Comparison of ENCODE assay signal across 29 cellular contexts in the genomic region with DNA sequence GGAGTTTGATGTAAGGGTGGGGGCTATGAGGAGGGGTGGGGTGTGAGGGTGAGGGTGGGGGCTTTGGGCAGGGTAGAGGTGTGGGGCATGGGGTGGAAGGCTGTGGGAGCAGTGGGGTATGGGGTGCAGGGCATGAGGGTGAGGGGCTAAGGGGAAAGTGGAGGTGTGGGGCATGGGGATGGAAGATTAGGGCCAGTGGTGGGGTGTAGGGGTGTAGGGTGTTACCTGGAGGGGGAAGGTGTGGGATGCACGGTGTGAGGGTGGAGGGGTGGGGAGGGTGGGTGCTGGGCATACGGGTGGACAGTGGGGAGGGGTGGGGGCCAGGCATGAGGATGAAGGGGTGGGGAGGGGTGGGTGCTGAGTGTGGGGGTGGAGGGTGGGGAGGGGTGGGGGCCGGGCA. TPM values are rescaled to one million over a fixed set of nuclear protein-coding genes. Genes with fewer than 3 reads are reported as not detected.
A peak's percentile ranks its signal among the peaks of the same experiment; 100 is the strongest.
DNase-seq lines count a peak whose midpoint lies in the region; ATAC-seq, FAIRE-seq and TF ChIP-seq lines count a peak whose summit lies in the region.
"Had no signal": no experiment of that assay in that cellular context is flagged by ENCODE, and none has a peak within 500 bp of the region (broad histone marks: within the 10 kb centered on the region; RNA-seq: fewer than 3 reads in every experiment).

No MANE protein-coding gene starts in this region.

- CTCF ChIA-PET in activated naive CD4-positive, alpha-beta T cell treated with anti-CD3 and anti-CD28 coated beads, Interleukin-2, amount 10 ng/mL, durations not matched to agents 7 days and 5 days (lab: Charles Lee): no interaction called here

- peaks cover 17% of the 10 kb centered on the region for H3K9me3 Mint-ChIP-seq in activated naive CD4-positive, alpha-beta T cell treated with anti-CD3 and anti-CD28 coated beads, Interleukin-2, amount 10 ng/mL, durations not matched to agents 7 days and 5 days
- peaks cover 5% of the 10 kb centered on the region for H3K9me3 Mint-ChIP-seq in stimulated activated memory B cell treated with anti-CD40 and anti-IgM and Interleukin-4, amounts not matched to agents 10 μg/mL and 1 μg/mL and 100 μg/mL, for 72 hours
- H3K9me3 Mint-ChIP-seq: CD4-positive, alpha-beta T cell had no signal

- H3K27me3 Mint-ChIP-seq in activated naive CD4-positive, alpha-beta T cell treated with anti-CD3 and anti-CD28 coated beads, Interleukin-2, amount 10 ng/mL, durations not matched to agents 7 days and 5 days: peaks cover 4% of the 10 kb centered on the region
- peaks cover 12% of the 10 kb centered on the region for H3K27me3 Mint-ChIP-seq in stimulated activated memory B cell treated with anti-CD40 and anti-IgM and Interleukin-4, amounts not matched to agents 10 μg/mL and 1 μg/mL and 100 μg/mL, for 72 hours
- H3K27me3 Mint-ChIP-seq: CD4-positive, alpha-beta T cell had no signal

- H2AFZ ChIP-seq in Loucy (ENCODE audit: low read length): no peak overlapping the region

- peaks cover 34% of the 10 kb centered on the region for H3K36me3 Mint-ChIP-seq in activated naive CD4-positive, alpha-beta T cell treated with anti-CD3 and anti-CD28 coated beads, Interleukin-2, amount 10 ng/mL, durations not matched to agents 7 days and 5 days
- H3K36me3 Mint-ChIP-seq in stimulated activated memory B cell treated with anti-CD40 and anti-IgM and Interleukin-4, amounts not matched to agents 10 μg/mL and 1 μg/mL and 100 μg/mL, for 72 hours: no peaks in the 10 kb centered on the region

- H3K9me2 ChIP-seq in Loucy (replicated peaks; ENCODE audit: low read depth, low read length): no peaks in the 10 kb centered on the region

- ATAC-seq in stimulated activated memory B cell treated with anti-CD40 and anti-IgM and Interleukin-4, amounts not matched to agents 10 μg/mL and 1 μg/mL and 100 μg/mL, for 72 hours: peak; percentile 71

- peak; percentile 22 for DNase-seq in activated naive CD4-positive, alpha-beta T cell treated with anti-CD3 and anti-CD28 coated beads, Interleukin-2, amount 10 ng/mL, durations not matched to agents 7 days and 5 days
- DNase-seq in activated naive CD4-positive, alpha-beta T cell treated with Interleukin-2 at 50 U/mL for 16 hours: no peak
- peak; percentile 5 for DNase-seq in D721Med (ENCODE audit: insufficient read length, low spot score)
- no peak for DNase-seq in HT-29 (ENCODE audit: low spot score)
- DNase-seq in SHP77 (lab: John Stamatoyannopoulos, UW): no peak
- no peak for DNase-seq in activated CD4-positive, alpha-beta T cell treated with anti-CD3 and anti-CD28 coated beads for 1 hour
- DNase-seq: AML-193, Caco-2, Calu3, DMS 273 treated with DMSO at 0.1 percent for 48 hours, DMS153, DMS53, DMS79, DND-41, EL, GDM1 had no signal

- no peak overlapping the region for H3K4me3 ChIP-seq in Loucy (ENCODE audit: low read length, poor library complexity, severe bottlenecking)
- H3K4me3 ChIP-seq: A549, GM12878 had no signal

- H3K27ac Mint-ChIP-seq in activated naive CD4-positive, alpha-beta T cell treated with anti-CD3 and anti-CD28 coated beads, Interleukin-2, amount 10 ng/mL, durations not matched to agents 7 days and 5 days: no peak overlapping the region
- H3K27ac Mint-ChIP-seq in stimulated activated memory B cell treated with anti-CD40 and anti-IgM and Interleukin-4, amounts not matched to agents 10 μg/mL and 1 μg/mL and 100 μg/mL, for 72 hours: no peak overlapping the region
- H3K27ac Mint-ChIP-seq: B cell had no signal

- no peak for FAIRE-seq in D721Med (lab: Jason Lieb, UNC)
- FAIRE-seq: A549, GM12878, GM12892, GM18507, GM19239 had no signal

- no peaks in the 10 kb centered on the region for H3K27me3 ChIP-seq in Loucy (ENCODE audit: insufficient read depth, low read length, poor library complexity, severe bottlenecking)
- H3K27me3 ChIP-seq: BLaER1 treated with 17β-estradiol and CSF1 and Interleukin-3, amounts not matched to agents 10 nM and 100 nM had no signal

- no peak overlapping the region for H3K4me2 ChIP-seq in Loucy (ENCODE audit: low read depth, low read length, poor library complexity, severe bottlenecking)
- H3K4me2 ChIP-seq: A549 had no signal

- H3K9me3 ChIP-seq in Loucy (ENCODE audit: insufficient read depth, low read depth, low read length): no peaks in the 10 kb centered on the region
- H3K9me3 ChIP-seq: A549, Caco-2 had no signal

- H3K36me3 ChIP-seq in Loucy (ENCODE audit: insufficient read depth, low read length): no peaks in the 10 kb centered on the region
- H3K36me3 ChIP-seq: BLaER1 treated with 17β-estradiol and CSF1 and Interleukin-3, amounts not matched to agents 10 nM and 100 nM had no signal

- H3K4me3 Mint-ChIP-seq in activated naive CD4-positive, alpha-beta T cell treated with anti-CD3 and anti-CD28 coated beads, Interleukin-2, amount 10 ng/mL, durations not matched to agents 7 days and 5 days: no peak overlapping the region
- H3K4me3 Mint-ChIP-seq in stimulated activated memory B cell treated with anti-CD40 and anti-IgM and Interleukin-4, amounts not matched to agents 10 μg/mL and 1 μg/mL and 100 μg/mL, for 72 hours: no peak overlapping the region

- peaks cover 59% of the 10 kb centered on the region for H3K4me1 ChIP-seq in Loucy (ENCODE audit: insufficient read depth, low read length, poor library complexity, severe bottlenecking)
- H3K4me1 ChIP-seq: A549, Caco-2 had no signal

- no peaks in the 10 kb centered on the region for H4K20me1 ChIP-seq in Loucy (ENCODE audit: insufficient read depth, low read length, poor library complexity, severe bottlenecking)
- H4K20me1 ChIP-seq: BLaER1 treated with 17β-estradiol and CSF1 and Interleukin-3, amounts not matched to agents 10 nM and 100 nM had no signal

- peaks cover 82% of the 10 kb centered on the region for H3K4me1 Mint-ChIP-seq in activated naive CD4-positive, alpha-beta T cell treated with anti-CD3 and anti-CD28 coated beads, Interleukin-2, amount 10 ng/mL, durations not matched to agents 7 days and 5 days
- peaks cover 47% of the 10 kb centered on the region for H3K4me1 Mint-ChIP-seq in stimulated activated memory B cell treated with anti-CD40 and anti-IgM and Interleukin-4, amounts not matched to agents 10 μg/mL and 1 μg/mL and 100 μg/mL, for 72 hours

- TF ChIP-seq CTCF in D721Med (IDR thresholded peaks at IDR 0.05; ENCODE audit: insufficient read depth, missing control alignments) (no peak), Loucy (conservative IDR thresholded peaks at IDR 0.05; ENCODE audit: low read length) (no peak)

- H3F3A ChIP-seq in Loucy (ENCODE audit: low read depth): peaks cover 5% of the 10 kb centered on the region; the same call in 1 of the 2 replicates

- H3K9ac ChIP-seq in Loucy (ENCODE audit: low read depth, low read length, poor library complexity, severe bottlenecking): peak overlapping the region; percentile 40

- no peaks in the 10 kb centered on the region for H3K79me2 ChIP-seq in Loucy (ENCODE audit: insufficient read depth, low read length)

RNA-seq across cellular contexts. Expression of gene RASA3, which starts 22.9 kb away (rescaled TPM):
- 24.9 and 25.1 TPM in 2 replicates for total RNA-seq in HT-29 (2014; rRNA removed; shearing (Covaris generic))

RNA-seq across cellular contexts. Expression of gene CFAP97D2, which starts 23.7 kb away (rescaled TPM):
- not detected in 2 replicates for total RNA-seq in HT-29 (2014; rRNA removed; shearing (Covaris generic))
- total RNA-seq: A172, Caco-2, Calu3, Daoy, G401, GM12878 had no signal

Comparison
In these comparisons a context has a peak if more than half of its experiments do, and no peak if none do; other contexts are left out.
1. DNase-seq: peak in activated naive CD4-positive, alpha-beta T cell treated with anti-CD3 and anti-CD28 coated beads, Interleukin-2, amount 10 ng/mL, durations not matched to agents 7 days and 5 days (single experiment) and D721Med (single experiment); none in activated naive CD4-positive, alpha-beta T cell treated with Interleukin-2 at 50 U/mL for 16 hours (single experiment), HT-29 (single experiment), SHP77 (0 of 2) and activated CD4-positive, alpha-beta T cell treated with anti-CD3 and anti-CD28 coated beads for 1 hour (single experiment).